Comparison of ENCODE assay signal across 8 cellular contexts in genomic region chr17:31321481-31321880, GRCh38. TPM values are rescaled to one million over a fixed set of nuclear protein-coding genes. Genes with fewer than 3 reads are reported as not detected.
A peak's percentile ranks its signal among the peaks of the same experiment; 100 is the strongest.
DNase-seq lines count a peak whose midpoint lies in the region; ATAC-seq lines count a peak whose summit lies in the region.

A gene with protein sequence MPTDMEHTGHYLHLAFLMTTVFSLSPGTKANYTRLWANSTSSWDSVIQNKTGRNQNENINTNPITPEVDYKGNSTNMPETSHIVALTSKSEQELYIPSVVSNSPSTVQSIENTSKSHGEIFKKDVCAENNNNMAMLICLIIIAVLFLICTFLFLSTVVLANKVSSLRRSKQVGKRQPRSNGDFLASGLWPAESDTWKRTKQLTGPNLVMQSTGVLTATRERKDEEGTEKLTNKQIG (minus strand): TSS chr17:31321622. CDS start chr17:31319013, 2,609 bp downstream.

- H3K9ac ChIP-seq in adipocyte (ENCODE audit: low read length), result peak within 1 kb of the TSS; percentile 41

- no peaks in the 10 kb centered on the region for H3K9me3 ChIP-seq in adipocyte (ENCODE audit: control insufficient read depth, low read length)

- H3K27me3 ChIP-seq in adipocyte (replicated peaks; ENCODE audit: control insufficient read depth, insufficient read depth, low read length), result no peaks in the 10 kb centered on the region

- ATAC-seq in HG03039 (IDR thresholded peaks at IDR 0.05; ENCODE audit: unreplicated experiment), result no peak
- no peak for ATAC-seq in GM21390 (IDR thresholded peaks at IDR 0.05; ENCODE audit: unreplicated experiment)

- H3K4me3 ChIP-seq in adipocyte (ENCODE audit: low read length), result peak within 1 kb of the TSS; percentile 39

- H3K36me3 ChIP-seq in adipocyte (ENCODE audit: control insufficient read depth, insufficient read depth, low read length, severe bottlenecking), result peaks cover 8% of the 10 kb centered on the region

- DNase-seq in A172 (ENCODE audit: low spot score) (peak; percentile 93), H4 (ENCODE audit: low spot score) (peak; percentile 80), T follicular helper cell (ENCODE audit: low read depth) (peak; percentile 73), adipocyte (ENCODE audit: low read depth) (peak; percentile 56), iris pigment epithelial cell (ENCODE audit: low read depth) (peak; percentile 92)
- DNase-seq in stimulated activated CD4-positive, alpha-beta T cell treated with anti-CD3 and anti-CD28 coated beads, TNF-alpha, amount 100 ng/mL, for 1 hour (ENCODE audit: low read depth in 3 of 3, low spot score in 1 of 3), result peak; percentile 38 to 70 (median 52)

- H3K4me1 ChIP-seq in adipocyte (ENCODE audit: control insufficient read depth, insufficient read depth, low read length), result peaks cover 35% of the 10 kb centered on the region

RNA-seq across cellular contexts. Expression of the gene that starts here (rescaled TPM):
- 14.8 and 16.1 TPM in 2 replicates for total RNA-seq in A172 (2014; rRNA removed; shearing (Covaris generic))
- total RNA-seq in H4 (2014; rRNA removed; shearing (Covaris generic)), result 4.8 and 7.7 TPM in 2 replicates
